Comparison of ENCODE assay signal across 22 cellular contexts in genomic region chr18:46751882-46752281, GRCh38. TPM values are rescaled to one million over a fixed set of nuclear protein-coding genes. Genes with fewer than 3 reads are reported as not detected.
A peak's percentile ranks its signal among the peaks of the same experiment; 100 is the strongest.
DNase-seq lines count a peak whose midpoint lies in the region; ATAC-seq, FAIRE-seq and TF ChIP-seq lines count a peak whose summit lies in the region.
"Had no signal": no experiment of that assay in that cellular context is flagged by ENCODE, and none has a peak within 500 bp of the region (broad histone marks: within the 10 kb centered on the region; RNA-seq: fewer than 3 reads in every experiment).

No MANE protein-coding gene starts in this region.

- no peak for TF ChIP-seq CTCF in activated CD8-positive, alpha-beta T cell treated with anti-CD3 and anti-CD28 coated beads for 36 hours (IDR thresholded peaks at IDR 0.05)
- no peak for TF ChIP-seq CTCF in keratinocyte (optimal IDR thresholded peaks at IDR 0.05 in 1 of 3, IDR thresholded peaks at IDR 0.05 in 1 of 3, conservative IDR thresholded peaks at IDR 0.05 in 1 of 3; ENCODE audit: extremely low read depth in 1 of 3, insufficient read depth in 2 of 3, low read length in 3 of 3)

- no peaks in the 10 kb centered on the region for H3K9me3 ChIP-seq in keratinocyte (ENCODE audit: control insufficient read depth, low read depth, low read length)
- H3K9me3 ChIP-seq: HAP-1 had no signal

- CTCF ChIA-PET in activated CD8-positive, alpha-beta T cell treated with anti-CD3 and anti-CD28 coated beads, Interleukin-2, amount 10 ng/mL, durations not matched to agents 7 days and 5 days (lab: Charles Lee) = no interaction called here
- CTCF ChIA-PET in activated CD8-positive, alpha-beta T cell treated with anti-CD3 and anti-CD28 coated beads for 36 hours (lab: Charles Lee) = no interaction called here

- ATAC-seq in activated CD8-positive, alpha-beta T cell treated with anti-CD3 and anti-CD28 coated beads, Interleukin-2, amount 10 ng/mL, durations not matched to agents 7 days and 5 days = no peak
- ATAC-seq in activated CD8-positive, alpha-beta T cell treated with anti-CD3 and anti-CD28 coated beads for 36 hours = no peak
- peak; percentile 14 for ATAC-seq in stimulated activated memory B cell treated with anti-CD40 and anti-IgM and Interleukin-4, amounts not matched to agents 10 μg/mL and 1 μg/mL and 100 μg/mL, for 72 hours
- no peak for ATAC-seq in HG02970 (IDR thresholded peaks at IDR 0.05; ENCODE audit: low FRiP score, unreplicated experiment)
- ATAC-seq: CD8-positive, alpha-beta T cell; GM12878 had no signal

- no peaks in the 10 kb centered on the region for H3K4me1 ChIP-seq in keratinocyte (ENCODE audit: control insufficient read depth, extremely low read depth, insufficient read depth, low read length)

- no peak for FAIRE-seq in keratinocyte (lab: Jason Lieb, UNC)
- FAIRE-seq: GM12878, GM19239 had no signal

- dilution Hi-C loops in keratinocyte (cut with MboI; ENCODE audit: extremely low pct_ligation_motif_present, low sequenced_read_pairs) = no loop called here

- H3K36me3 Mint-ChIP-seq in activated CD8-positive, alpha-beta T cell treated with anti-CD3 and anti-CD28 coated beads, Interleukin-2, amount 10 ng/mL, durations not matched to agents 7 days and 5 days (ENCODE audit: low read depth) = no peaks in the 10 kb centered on the region
- no peaks in the 10 kb centered on the region for H3K36me3 Mint-ChIP-seq in activated CD8-positive, alpha-beta T cell treated with anti-CD3 and anti-CD28 coated beads for 36 hours (ENCODE audit: low read depth)
- no peaks in the 10 kb centered on the region for H3K36me3 Mint-ChIP-seq in stimulated activated memory B cell treated with anti-CD40 and anti-IgM and Interleukin-4, amounts not matched to agents 10 μg/mL and 1 μg/mL and 100 μg/mL, for 72 hours
- H3K36me3 Mint-ChIP-seq: CD8-positive, alpha-beta T cell had no signal

- H4K20me1 ChIP-seq in keratinocyte (ENCODE audit: control insufficient read depth, extremely low read depth, insufficient read depth, low read length) = no peaks in the 10 kb centered on the region
- H4K20me1 ChIP-seq: BLaER1 treated with 17β-estradiol and CSF1 and Interleukin-3, amounts not matched to agents 10 nM and 100 nM had no signal

- no peak overlapping the region for H3K27ac ChIP-seq in keratinocyte (ENCODE audit: control insufficient read depth, insufficient read depth, low read length)
- H3K27ac ChIP-seq: GM23248, HL-60 had no signal

- peaks cover 43% of the 10 kb centered on the region for H3K27me3 ChIP-seq in keratinocyte (ENCODE audit: control insufficient read depth, extremely low read depth, insufficient read depth, low read length)

- H3K79me2 ChIP-seq in keratinocyte (ENCODE audit: control insufficient read depth, insufficient read depth, low read length) = no peaks in the 10 kb centered on the region

- H3K4me2 ChIP-seq in keratinocyte (ENCODE audit: control insufficient read depth, extremely low read depth, insufficient read depth, low read depth, low read length) = peak overlapping the region; percentile 35

- H3K36me3 ChIP-seq in keratinocyte (ENCODE audit: control insufficient read depth in 2 of 2, extremely low read depth in 1 of 2, insufficient read depth in 2 of 2, low read length in 2 of 2) = no peaks in the 10 kb centered on the region
- H3K36me3 ChIP-seq: HAP-1 had no signal

- POLR2A ChIA-PET in activated CD8-positive, alpha-beta T cell treated with anti-CD3 and anti-CD28 coated beads, Interleukin-2, amount 10 ng/mL, durations not matched to agents 7 days and 5 days (lab: Charles Lee) = no interaction called here
- POLR2A ChIA-PET in activated CD8-positive, alpha-beta T cell treated with anti-CD3 and anti-CD28 coated beads for 36 hours (lab: Charles Lee) = interaction anchor here (0.6 kb wide), 1 partner anchor 590 kb away, joined by 4 read pairs; no protein-coding TSS in a partner anchor

- peaks cover 26% of the 10 kb centered on the region for H3K4me1 Mint-ChIP-seq in activated CD8-positive, alpha-beta T cell treated with anti-CD3 and anti-CD28 coated beads, Interleukin-2, amount 10 ng/mL, durations not matched to agents 7 days and 5 days (ENCODE audit: low read depth)
- peaks cover 10% of the 10 kb centered on the region for H3K4me1 Mint-ChIP-seq in activated CD8-positive, alpha-beta T cell treated with anti-CD3 and anti-CD28 coated beads for 36 hours (ENCODE audit: low read depth)
- peaks cover 20% of the 10 kb centered on the region for H3K4me1 Mint-ChIP-seq in stimulated activated memory B cell treated with anti-CD40 and anti-IgM and Interleukin-4, amounts not matched to agents 10 μg/mL and 1 μg/mL and 100 μg/mL, for 72 hours

- no peak overlapping the region for H3K4me3 ChIP-seq in keratinocyte (ENCODE audit: control insufficient read depth in 2 of 3, extremely low read depth in 1 of 3, insufficient read depth in 2 of 3, low read depth in 1 of 3, low read length in 3 of 3)
- H3K4me3 ChIP-seq: BLaER1 treated with 17β-estradiol and CSF1 and Interleukin-3, amounts not matched to agents 10 nM and 100 nM; GM12878; GM23248; HAP-1 had no signal

- peak; percentile 4 for DNase-seq in activated CD8-positive, alpha-beta T cell treated with anti-CD3 and anti-CD28 coated beads, Interleukin-2, amount 10 ng/mL, durations not matched to agents 7 days and 5 days
- DNase-seq in activated CD8-positive, alpha-beta T cell treated with anti-CD3 and anti-CD28 coated beads for 36 hours = no peak
- peak; percentile 26 for DNase-seq in ecto neural progenitor cell (ENCODE audit: low spot score)
- no peak for DNase-seq in keratinocyte (ENCODE audit: low read depth, low spot score)
- no peak for DNase-seq in DMS153 treated with DMSO at 0.1 percent for 48 hours (lab: John Stamatoyannopoulos, UW; ENCODE audit: unreplicated experiment)
- DNase-seq: 8988T; Calu3; CD8-positive, alpha-beta T cell; DMS53; DND-41; EL; GM23248 had no signal

- H3K27ac Mint-ChIP-seq in activated CD8-positive, alpha-beta T cell treated with anti-CD3 and anti-CD28 coated beads, Interleukin-2, amount 10 ng/mL, durations not matched to agents 7 days and 5 days = no peak overlapping the region
- H3K27ac Mint-ChIP-seq in activated CD8-positive, alpha-beta T cell treated with anti-CD3 and anti-CD28 coated beads for 36 hours = no peak overlapping the region
- H3K27ac Mint-ChIP-seq in stimulated activated memory B cell treated with anti-CD40 and anti-IgM and Interleukin-4, amounts not matched to agents 10 μg/mL and 1 μg/mL and 100 μg/mL, for 72 hours = no peak overlapping the region
- H3K27ac Mint-ChIP-seq: CD8-positive, alpha-beta T cell had no signal

- no peak overlapping the region for H2AFZ ChIP-seq in keratinocyte (ENCODE audit: control insufficient read depth, low read length)
- H2AFZ ChIP-seq: GM23248 had no signal

- H3K4me3 Mint-ChIP-seq in activated CD8-positive, alpha-beta T cell treated with anti-CD3 and anti-CD28 coated beads, Interleukin-2, amount 10 ng/mL, durations not matched to agents 7 days and 5 days = no peak overlapping the region
- H3K4me3 Mint-ChIP-seq in activated CD8-positive, alpha-beta T cell treated with anti-CD3 and anti-CD28 coated beads for 36 hours = no peak overlapping the region
- H3K4me3 Mint-ChIP-seq in stimulated activated memory B cell treated with anti-CD40 and anti-IgM and Interleukin-4, amounts not matched to agents 10 μg/mL and 1 μg/mL and 100 μg/mL, for 72 hours = no peak overlapping the region
- H3K4me3 Mint-ChIP-seq: CD8-positive, alpha-beta T cell had no signal

- no peaks in the 10 kb centered on the region for H3K9me3 Mint-ChIP-seq in activated CD8-positive, alpha-beta T cell treated with anti-CD3 and anti-CD28 coated beads, Interleukin-2, amount 10 ng/mL, durations not matched to agents 7 days and 5 days (ENCODE audit: insufficient read depth)
- H3K9me3 Mint-ChIP-seq in activated CD8-positive, alpha-beta T cell treated with anti-CD3 and anti-CD28 coated beads for 36 hours = peaks cover 2% of the 10 kb centered on the region
- H3K9me3 Mint-ChIP-seq in stimulated activated memory B cell treated with anti-CD40 and anti-IgM and Interleukin-4, amounts not matched to agents 10 μg/mL and 1 μg/mL and 100 μg/mL, for 72 hours = no peaks in the 10 kb centered on the region

- H3K9ac ChIP-seq in keratinocyte (ENCODE audit: control insufficient read depth, extremely low read depth, insufficient read depth, low read length) = no peak overlapping the region
- H3K9ac ChIP-seq: BLaER1 treated with 17β-estradiol and CSF1 and Interleukin-3, amounts not matched to agents 10 nM and 100 nM; GM23248 had no signal

- intact Hi-C loops in activated CD8-positive, alpha-beta T cell treated with anti-CD3 and anti-CD28 coated beads for 36 hours (cut with micrococcal nuclease) = no loop called here

- no peaks in the 10 kb centered on the region for H3K9me1 ChIP-seq in keratinocyte (ENCODE audit: control insufficient read depth, extremely low read depth, insufficient read depth, low read length)

- H3K27me3 Mint-ChIP-seq in activated CD8-positive, alpha-beta T cell treated with anti-CD3 and anti-CD28 coated beads, Interleukin-2, amount 10 ng/mL, durations not matched to agents 7 days and 5 days (ENCODE audit: low read depth) = peaks cover 40% of the 10 kb centered on the region
- H3K27me3 Mint-ChIP-seq in activated CD8-positive, alpha-beta T cell treated with anti-CD3 and anti-CD28 coated beads for 36 hours = peaks cover 39% of the 10 kb centered on the region
- peaks cover 47% of the 10 kb centered on the region for H3K27me3 Mint-ChIP-seq in stimulated activated memory B cell treated with anti-CD40 and anti-IgM and Interleukin-4, amounts not matched to agents 10 μg/mL and 1 μg/mL and 100 μg/mL, for 72 hours

RNA-seq across cellular contexts. Expression of gene ST8SIA5, which starts 5.0 kb away (rescaled TPM):
- total RNA-seq in activated CD8-positive, alpha-beta T cell treated with anti-CD3 and anti-CD28 coated beads, Interleukin-2, amount 10 ng/mL, durations not matched to agents 7 days and 5 days = not detected
- total RNA-seq in activated CD8-positive, alpha-beta T cell treated with anti-CD3 and anti-CD28 coated beads for 36 hours = not detected
- under 0.01 to 0.10 TPM (median 0.02 TPM) in 3 replicates for polyA plus RNA-seq in keratinocyte
- not detected for polyA plus RNA-seq in keratinocyte (2011; ENCODE audit: low read depth)
- polyA plus RNA-seq in keratinocyte (2011; cell fraction: cytosol; rRNA removed) = 0.05 TPM in 1 of 2 replicates, not detected in the other
- 0.11 and 0.56 TPM in 2 replicates for polyA plus RNA-seq in keratinocyte (2011; cell fraction: nucleus; rRNA removed)
- polyA plus RNA-seq in keratinocyte (2012; ENCODE audit: low replicate concordance) = 0.13 TPM in 1 of 2 replicates, not detected in the other
- polyA minus RNA-seq in keratinocyte = 0.07 to 0.83 TPM in 2 of 3 replicates, not detected in the other
- not detected for polyA minus RNA-seq in keratinocyte (2011; cell fraction: cytosol; rRNA and poly(A)+ RNA removed)
- polyA minus RNA-seq in keratinocyte (2011; cell fraction: nucleus; rRNA and poly(A)+ RNA removed) = 0.21 TPM in 1 of 2 replicates, not detected in the other
- total RNA-seq: Calu3; CD8-positive, alpha-beta T cell; G401; GM23248; HT1080 had no signal
- polyA plus RNA-seq: AG04450, GM23248 had no signal

Comparison
In these comparisons a context has a peak if more than half of its experiments do, and no peak if none do; other contexts are left out.
1. DNase-seq: peak in activated CD8-positive, alpha-beta T cell treated with anti-CD3 and anti-CD28 coated beads, Interleukin-2, amount 10 ng/mL, durations not matched to agents 7 days and 5 days (single experiment) and ecto neural progenitor cell (single experiment); none in activated CD8-positive, alpha-beta T cell treated with anti-CD3 and anti-CD28 coated beads for 36 hours (single experiment), keratinocyte (single experiment) and DMS153 treated with DMSO at 0.1 percent for 48 hours (single experiment).